In genomic region chr10:4038000-4038399, GRCh38 we compare ENCODE assay signal across 37 cellular contexts.
"Had no signal": no experiment of that assay in that cellular context is flagged by ENCODE, and none has a peak within 500 bp of the region (broad histone marks: within the 10 kb centered on the region; RNA-seq: fewer than 3 reads in every experiment).

No MANE protein-coding gene starts in this region.

- DNase-seq: activated CD4-positive, alpha-beta T cell treated with anti-CD3 and anti-CD28 coated beads for 1 hour; activated CD4-positive, alpha-beta T cell treated with anti-CD3 and anti-CD28 coated beads for 36 hours; activated CD4-positive, alpha-beta T cell treated with anti-CD3 and anti-CD28 coated beads for 48 hours; activated CD4-positive, alpha-beta T cell treated with anti-CD3 and anti-CD28 coated beads, Interleukin-2, amount 50 U/mL, for 1 hour; activated CD4-positive, alpha-beta T cell treated with anti-CD3 and anti-CD28 coated beads, Interleukin-2, amount 50 U/mL, for 4 hours; activated CD4-positive, CD25-positive, alpha-beta regulatory T cell; activated CD8-positive, alpha-beta T cell treated with anti-CD3 and anti-CD28 coated beads for 36 hours; activated effector memory CD4-positive, alpha-beta T cell treated with anti-CD3 and anti-CD28 coated beads, Interleukin-2, amount 50 U/mL, for 16 hours; activated gamma-delta T cell treated with Interleukin-2 at 50 U/mL for 16 hours; activated naive CD4-positive, alpha-beta T cell; activated naive CD4-positive, alpha-beta T cell treated with anti-CD3 and anti-CD28 coated beads for 36 hours; activated naive CD4-positive, alpha-beta T cell treated with anti-CD3 and anti-CD28 coated beads, Interleukin-2, amount 50 U/mL, for 16 hours; activated naive CD8-positive, alpha-beta T cell treated with anti-CD3 and anti-CD28 coated beads for 36 hours; activated T-cell treated with anti-CD3 and anti-CD28 coated beads for 4 hours; activated T-cell treated with anti-CD3 and anti-CD28 coated beads, Interleukin-2, amount 50 U/mL, for 1 hour; activated T-cell treated with anti-CD3 and anti-CD28 coated beads, Interleukin-2, amount 50 U/mL, for 4 hours; activated T-cell treated with anti-CD3 and anti-CD28 coated beads, Interleukin-2, amount 50 U/mL, for 72 hours; adrenal gland; amniotic stem cell; aorta; body of pancreas; brain microvascular endothelial cell; central memory CD4-positive, alpha-beta T cell; SW 1271; T-helper 1 cell; T-helper 2 cell; T-helper 9 cell; WERI-Rb-1 had no signal

- H3K4me1 Mint-ChIP-seq: WTC11 had no signal

- FAIRE-seq: astrocyte had no signal

- H3K27ac Mint-ChIP-seq: activated CD4-positive, alpha-beta T cell treated with anti-CD3 and anti-CD28 coated beads for 36 hours; activated CD8-positive, alpha-beta T cell treated with anti-CD3 and anti-CD28 coated beads for 36 hours; activated naive CD4-positive, alpha-beta T cell treated with anti-CD3 and anti-CD28 coated beads for 36 hours; activated naive CD4-positive, alpha-beta T cell treated with anti-CD3 and anti-CD28 coated beads, Interleukin-2, amount 50 U/mL, for 72 hours; activated naive CD8-positive, alpha-beta T cell treated with anti-CD3 and anti-CD28 coated beads for 36 hours; activated T-cell treated with anti-CD3 and anti-CD28 coated beads, Interleukin-2, amount 50 U/mL, for 72 hours; activated T-helper 1 cell treated with anti-CD3 and anti-CD28 coated beads, Interleukin-12 subunit alpha, Interleukin-12 subunit beta, Interleukin-2, Interleukin-4 antibody, amounts not matched to agents 30 ng/mL and 10 ng/mL and 1 ng/mL, durations not matched to agents 14 hours and 24 hours and 36 hours; activated T-helper 17 cell treated with anti-CD3 and anti-CD28 coated beads, Interleukin-2, amount 50 U/mL, for 72 hours; T-helper 1 cell treated with Interleukin-12 subunit alpha and Interleukin-12 subunit beta and Interleukin-4 antibody, amounts not matched to agents 30 μg/mL and 1 μg/mL, for 36 hours; T-helper 2 cell treated with Interferon-gamma antibody and Interleukin-4, amounts not matched to agents 5 μg/mL and 100 μg/mL, for 36 hours; WTC11 had no signal

- H3K27me3 Mint-ChIP-seq: activated CD4-positive, alpha-beta T cell treated with anti-CD3 and anti-CD28 coated beads for 36 hours; activated CD8-positive, alpha-beta T cell treated with anti-CD3 and anti-CD28 coated beads for 36 hours; activated naive CD8-positive, alpha-beta T cell treated with anti-CD3 and anti-CD28 coated beads for 36 hours; activated T-helper 17 cell treated with anti-CD3 and anti-CD28 coated beads, Interleukin-2, amount 50 U/mL, for 72 hours had no signal

- H3K27ac ChIP-seq: adrenal gland, body of pancreas, brain microvascular endothelial cell, breast epithelium, WERI-Rb-1 had no signal

- H3K4me3 Mint-ChIP-seq: activated CD4-positive, alpha-beta T cell treated with anti-CD3 and anti-CD28 coated beads for 36 hours; activated CD8-positive, alpha-beta T cell treated with anti-CD3 and anti-CD28 coated beads for 36 hours; activated naive CD4-positive, alpha-beta T cell treated with anti-CD3 and anti-CD28 coated beads for 36 hours; activated naive CD8-positive, alpha-beta T cell treated with anti-CD3 and anti-CD28 coated beads for 36 hours; activated T-cell treated with anti-CD3 and anti-CD28 coated beads, Interleukin-2, amount 50 U/mL, for 4 hours; activated T-cell treated with anti-CD3 and anti-CD28 coated beads, Interleukin-2, amount 50 U/mL, for 72 hours; activated T-helper 1 cell treated with anti-CD3 and anti-CD28 coated beads, Interleukin-12 subunit alpha, Interleukin-12 subunit beta, Interleukin-2, Interleukin-4 antibody, amounts not matched to agents 30 ng/mL and 10 ng/mL and 1 ng/mL, durations not matched to agents 14 hours and 24 hours and 36 hours; activated T-helper 17 cell treated with anti-CD3 and anti-CD28 coated beads, Interleukin-2, amount 50 U/mL, for 72 hours; T-helper 1 cell treated with Interleukin-12 subunit alpha and Interleukin-12 subunit beta and Interleukin-4 antibody, amounts not matched to agents 30 μg/mL and 1 μg/mL, for 36 hours; T-helper 2 cell treated with Interferon-gamma antibody and Interleukin-4, amounts not matched to agents 5 μg/mL and 100 μg/mL, for 36 hours; WTC11 had no signal

- ATAC-seq: activated CD4-positive, alpha-beta T cell treated with anti-CD3 and anti-CD28 coated beads for 36 hours; activated CD4-positive, CD25-positive, alpha-beta regulatory T cell treated with anti-CD3 and anti-CD28 coated beads, Interleukin-2, amount 50 U/mL, for 24 hours; activated CD8-positive, alpha-beta T cell treated with anti-CD3 and anti-CD28 coated beads for 36 hours; activated naive CD4-positive, alpha-beta T cell treated with anti-CD3 and anti-CD28 coated beads, Interleukin-2, amount 50 U/mL, for 72 hours; activated T-cell treated with anti-CD3 and anti-CD28 coated beads, Interleukin-2, amount 50 U/mL, for 4 hours; activated T-cell treated with anti-CD3 and anti-CD28 coated beads, Interleukin-2, amount 50 U/mL, for 72 hours; activated T-helper 17 cell treated with anti-CD3 and anti-CD28 coated beads, Interleukin-2, amount 50 U/mL, for 72 hours; body of pancreas; WTC11 had no signal

- H3K4me1 ChIP-seq: adrenal gland, body of pancreas, breast epithelium had no signal

- H3K4me3 ChIP-seq: adrenal gland, body of pancreas, breast epithelium had no signal

- H3K36me3 ChIP-seq: adrenal gland, brain microvascular endothelial cell, breast epithelium, WERI-Rb-1 had no signal

- H3K9me3 ChIP-seq: adrenal gland had no signal

- H3K27me3 ChIP-seq: adrenal gland, body of pancreas, brain microvascular endothelial cell, breast epithelium had no signal
